In the genomic region with DNA sequence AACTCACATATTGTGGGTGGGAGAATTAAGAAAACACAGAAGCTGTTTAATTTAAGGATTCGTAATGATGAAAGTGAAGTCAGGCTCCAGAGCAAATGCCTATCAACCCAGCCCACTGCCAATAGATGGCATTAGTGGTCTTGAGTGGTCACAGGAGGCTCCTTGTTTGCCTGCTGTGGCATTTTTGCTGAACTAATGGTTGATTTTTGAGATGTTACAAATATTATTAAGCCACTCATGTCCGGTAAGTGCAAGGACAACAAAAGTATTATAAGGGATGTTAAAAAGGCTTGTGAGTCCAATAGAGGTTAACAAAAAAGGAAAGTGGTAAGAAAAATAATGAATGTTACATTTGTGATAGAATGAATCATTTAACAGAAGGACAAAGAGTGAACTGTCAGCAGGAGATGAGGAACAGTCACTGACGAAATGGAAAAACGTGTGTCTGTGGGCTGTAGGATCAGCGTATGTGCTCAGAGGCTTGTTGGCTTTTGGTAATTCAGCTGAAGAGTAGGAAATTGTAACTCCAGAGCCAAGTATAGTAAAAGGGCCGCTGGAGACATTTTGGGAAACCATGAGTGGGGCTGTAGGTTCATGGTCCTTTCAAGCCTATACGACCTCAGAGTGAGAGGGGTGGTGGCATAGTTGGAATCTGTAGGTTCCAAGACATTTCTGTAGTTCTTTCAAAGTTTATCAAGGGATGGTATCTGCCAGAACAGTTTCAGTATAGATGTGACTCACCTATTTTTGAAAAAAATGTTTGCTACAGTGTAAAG, we compare ENCODE assay signal across 13 cellular contexts. TPM values are rescaled to one million over a fixed set of nuclear protein-coding genes. Genes with fewer than 3 reads are reported as not detected.
A peak's percentile ranks its signal among the peaks of the same experiment; 100 is the strongest.
DNase-seq lines count a peak whose midpoint lies in the region; ATAC-seq, FAIRE-seq and TF ChIP-seq lines count a peak whose summit lies in the region.
"Had no signal": no experiment of that assay in that cellular context is flagged by ENCODE, and none has a peak within 500 bp of the region (broad histone marks: within the 10 kb centered on the region; RNA-seq: fewer than 3 reads in every experiment).

No MANE protein-coding gene starts in this region.

- H3K79me2 ChIP-seq in osteoblast (ENCODE audit: insufficient read depth, low read length), result peaks cover 24% of the 10 kb centered on the region
- H3K79me2 ChIP-seq in HepG2 (ENCODE audit: insufficient read depth, low read length), result no peaks in the 10 kb centered on the region

- TF ChIP-seq EP300 in HepG2 (IDR thresholded peaks at IDR 0.05; ENCODE audit: low read depth in 2 of 2, low read length in 2 of 2) (no peak), HepG2 (CRISPR knock-in tag; IDR thresholded peaks at IDR 0.05; ENCODE audit: borderline replicate concordance) (no peak)

- intact Hi-C loops in CD4-positive, alpha-beta memory T cell (cut with micrococcal nuclease), result loop anchor here (5.0 kb wide), 1 partner anchor 125 kb away; no protein-coding TSS in a partner anchor
- intact Hi-C loops in HepG2 (cut with micrococcal nuclease; ENCODE audit: unreplicated experiment), result loop anchor here (5.0 to 10.0 kb wide), 2 partner anchors 60 to 88 kb away; a partner anchor contains a TSS

- peaks cover 54% of the 10 kb centered on the region for H3K36me3 ChIP-seq in CD4-positive, alpha-beta memory T cell (ENCODE audit: insufficient read depth, low read length)
- H3K36me3 ChIP-seq in osteoblast (ENCODE audit: insufficient read depth, low read length) (peaks cover 43% of the 10 kb centered on the region), HepG2 (replicated peaks in 1 of 2; ENCODE audit: control insufficient read depth in 1 of 2, insufficient read depth in 2 of 2, low read length in 2 of 2) (peaks cover 12 to 62% of the 10 kb centered on the region in 2 experiments)

- no peaks in the 10 kb centered on the region for H3K27me3 Mint-ChIP-seq in CD4-positive, alpha-beta memory T cell

- H3K9me3 Mint-ChIP-seq in CD4-positive, alpha-beta memory T cell, result no peaks in the 10 kb centered on the region
- H3K9me3 Mint-ChIP-seq in activated naive CD4-positive, alpha-beta T cell treated with anti-CD3 and anti-CD28 coated beads, Interleukin-2, amount 50 U/mL, for 72 hours, result no peaks in the 10 kb centered on the region
- H3K9me3 Mint-ChIP-seq: HFFc6 had no signal

- no peak overlapping the region for H3K4me3 Mint-ChIP-seq in CD4-positive, alpha-beta memory T cell
- H3K4me3 Mint-ChIP-seq: HFFc6 had no signal

- WGBS in HepG2 (ENCODE audit: low lambda C conversion rate), result 98% methylated on average over 7 of the region's 7 CpGs

- no peak for TF ChIP-seq RAD21 in HepG2 (CRISPR knock-in tag; IDR thresholded peaks at IDR 0.05)

- TF ChIP-seq POLR2A in HepG2 (IDR thresholded peaks at IDR 0.05; ENCODE audit: insufficient read depth in 1 of 2, low read depth in 2 of 2, low read length in 2 of 2), result no peak

- no peak overlapping the region for H3K4me2 ChIP-seq in osteoblast (ENCODE audit: insufficient read depth, low read length)
- no peak overlapping the region for H3K4me2 ChIP-seq in HepG2 (ENCODE audit: low read depth, low read length)

- POLR2A ChIA-PET in CD4-positive, alpha-beta memory T cell (lab: Charles Lee; ENCODE audit: partially characterized antibody), result interaction anchor here (3.1 kb wide), 1 partner anchor 11 kb away, joined by 31 read pairs; a partner anchor contains a TSS
- POLR2A ChIA-PET in HepG2 (lab: Yijun Ruan, JAX), result no interaction called here

- CTCF ChIA-PET in CD4-positive, alpha-beta memory T cell (lab: Charles Lee; ENCODE audit: partially characterized antibody), result interaction anchor here (3.0 kb wide), 1 partner anchor 11 kb away, joined by 48 read pairs; a partner anchor contains a TSS
- CTCF ChIA-PET in HepG2 (lab: Yijun Ruan, JAX; ENCODE audit: low intra/inter-chr PET ratio, low total read pairs), result no interaction called here

- no peak for FAIRE-seq in HepG2 (lab: Jason Lieb, UNC)
- FAIRE-seq: pancreas had no signal

- TF ChIP-seq CTCF in osteoblast (IDR thresholded peaks at IDR 0.05; ENCODE audit: extremely low read depth, low read depth, low read length) (no peak), HepG2 (CRISPR knock-in tag; IDR thresholded peaks at IDR 0.05) (no peak)

- ATAC-seq in HG02870 (IDR thresholded peaks at IDR 0.05; ENCODE audit: unreplicated experiment) (peak; percentile 51), HG03135 (IDR thresholded peaks at IDR 0.05; ENCODE audit: unreplicated experiment) (no peak), HepG2 (no peak), GM18858 (IDR thresholded peaks at IDR 0.05; ENCODE audit: unreplicated experiment) (no peak), HG02678 (IDR thresholded peaks at IDR 0.05; ENCODE audit: unreplicated experiment) (no peak)
- ATAC-seq in activated naive CD4-positive, alpha-beta T cell treated with anti-CD3 and anti-CD28 coated beads, Interleukin-2, amount 50 U/mL, for 72 hours, result peak; percentile 83 to 84
- ATAC-seq: pancreas had no signal

- no peak for DNase-seq in CD4-positive, alpha-beta memory T cell
- peak; percentile 28 to 62 for DNase-seq in activated naive CD4-positive, alpha-beta T cell treated with anti-CD3 and anti-CD28 coated beads, Interleukin-2, amount 50 U/mL, for 72 hours (ENCODE audit: low spot score in 2 of 2)
- DNase-seq in osteoblast (ENCODE audit: insufficient read length, low spot score, missing footprints) (no peak), HepG2 (ENCODE audit: low spot score) (no peak)
- DNase-seq: HFFc6, NCI-H1930, pancreas, tibial artery had no signal

- peak overlapping the region; percentile 0 to 72 (median 36) for H3K27ac Mint-ChIP-seq in CD4-positive, alpha-beta memory T cell
- H3K27ac Mint-ChIP-seq in activated naive CD4-positive, alpha-beta T cell treated with anti-CD3 and anti-CD28 coated beads, Interleukin-2, amount 50 U/mL, for 72 hours, result peak overlapping the region; percentile 80 to 82
- H3K27ac Mint-ChIP-seq: HFFc6 had no signal

- in situ Hi-C loops in HepG2 (cut with HindIII; ENCODE audit: extremely low pct_ligation_motif_present, low pct_unique_long_range_greater_than_20kb), result no loop called here

- H3K4me1 Mint-ChIP-seq in CD4-positive, alpha-beta memory T cell, result peaks cover 38 to 57% (median 46%) of the 10 kb centered on the region in 4 donors

- no peaks in the 10 kb centered on the region for H3K9me3 ChIP-seq in CD4-positive, alpha-beta memory T cell (ENCODE audit: control insufficient read depth in 1 of 2, low read length in 2 of 2)
- H3K9me3 ChIP-seq in osteoblast (ENCODE audit: low read depth, low read length), result no peaks in the 10 kb centered on the region
- no peaks in the 10 kb centered on the region for H3K9me3 ChIP-seq in HepG2 (ENCODE audit: low read length)
- H3K9me3 ChIP-seq: pancreas, tibial artery had no signal

- H3K9ac ChIP-seq in HepG2 (ENCODE audit: insufficient read depth, low read depth, low read length), result no peak overlapping the region

- H3K36me3 Mint-ChIP-seq in CD4-positive, alpha-beta memory T cell, result peaks cover 67 to 87% of the 10 kb centered on the region in 2 donors
- H3K36me3 Mint-ChIP-seq in activated naive CD4-positive, alpha-beta T cell treated with anti-CD3 and anti-CD28 coated beads, Interleukin-2, amount 50 U/mL, for 72 hours, result peaks cover 36 to 76% of the 10 kb centered on the region in 2 donors

- no peaks in the 10 kb centered on the region for H3K27me3 ChIP-seq in CD4-positive, alpha-beta memory T cell (ENCODE audit: insufficient read depth, low read length)
- H3K27me3 ChIP-seq in osteoblast (ENCODE audit: insufficient read depth, low read length) (no peaks in the 10 kb centered on the region), HepG2 (ENCODE audit: control insufficient read depth in 1 of 2, insufficient read depth in 2 of 2, low read length in 2 of 2) (no peaks in the 10 kb centered on the region)
- H3K27me3 ChIP-seq: pancreas, tibial artery had no signal

- no peak overlapping the region for H3K27ac ChIP-seq in CD4-positive, alpha-beta memory T cell (ENCODE audit: low read depth, low read length)
- peak overlapping the region; percentile 19 for H3K27ac ChIP-seq in osteoblast (ENCODE audit: low read depth, low read length)
- no peak overlapping the region for H3K27ac ChIP-seq in HepG2 (ENCODE audit: extremely low read length, insufficient read depth, low read length)
- H3K27ac ChIP-seq: C4-2B, tibial artery had no signal

- no peak overlapping the region for H3K4me3 ChIP-seq in CD4-positive, alpha-beta memory T cell (ENCODE audit: low read length in 2 of 2)
- H3K4me3 ChIP-seq in osteoblast (ENCODE audit: insufficient read depth, low read length) (no peak overlapping the region), HepG2 (replicated peaks in 1 of 3; ENCODE audit: insufficient read depth in 1 of 3, low read depth in 2 of 3, low read length in 3 of 3) (no peak overlapping the region)
- H3K4me3 ChIP-seq: pancreas, tibial artery had no signal

- no TSS peak for BruUV-seq in HepG2 (replicated peaks; lab: Mats Ljungman, UMichigan)

- H4K20me1 ChIP-seq in osteoblast (ENCODE audit: insufficient read depth, low read length) (peaks cover 12% of the 10 kb centered on the region), HepG2 (ENCODE audit: insufficient read depth, low read length) (no peaks in the 10 kb centered on the region)

- H2AFZ ChIP-seq in osteoblast (ENCODE audit: low read length) (no peak overlapping the region), HepG2 (ENCODE audit: low read length) (no peak overlapping the region)

- peaks cover 21% of the 10 kb centered on the region for H3K4me1 ChIP-seq in CD4-positive, alpha-beta memory T cell (ENCODE audit: insufficient read depth, low read length)
- H3K4me1 ChIP-seq in osteoblast (ENCODE audit: insufficient read depth, low read length) (peaks cover 6% of the 10 kb centered on the region), HepG2 (ENCODE audit: insufficient read depth, low read length) (peaks cover 19% of the 10 kb centered on the region)

RNA-seq across cellular contexts. Expression of a gene that starts 11.2 kb away (rescaled TPM):
- total RNA-seq in CD4-positive, alpha-beta memory T cell, result 10 to 100 TPM; 61.7 to 63.2 TPM
- polyA plus RNA-seq in CD4-positive, alpha-beta memory T cell, result 10 to 100 TPM; 13.6 to 40.8 TPM
- total RNA-seq in activated naive CD4-positive, alpha-beta T cell treated with anti-CD3 and anti-CD28 coated beads, Interleukin-2, amount 50 U/mL, for 72 hours, result 10 to 100 TPM; 40.8 to 49.8 TPM
- 60.8 and 62.2 TPM in 2 replicates for total RNA-seq in osteoblast
- total RNA-seq in HepG2 (2016; rRNA removed; fragmentation: Illumina TruSeq; extraction: Trizol), result 28.8 and 31.4 TPM in 2 replicates
- 3.0 and 4.6 TPM in 2 replicates for total RNA-seq in HepG2 (2016; cell fraction: cytosol; rRNA removed; fragmentation: Illumina TruSeq; extraction: Trizol; ENCODE audit: low read depth)
- total RNA-seq in HepG2 (2016; cell fraction: insoluble cytoplasmic fraction; rRNA removed; fragmentation: Illumina TruSeq; extraction: Trizol), result 27.1 and 28.3 TPM in 2 replicates
- total RNA-seq in HepG2 (2016; cell fraction: membrane; rRNA removed; fragmentation: Illumina TruSeq; extraction: Trizol), result 5.9 and 6.3 TPM in 2 replicates
- 26.1 and 28.1 TPM in 2 replicates for total RNA-seq in HepG2 (2016; cell fraction: nucleus; rRNA removed; fragmentation: Illumina TruSeq; extraction: Trizol)
- 8.5 and 10.0 TPM in 2 replicates for polyA plus RNA-seq in HepG2 (2011; rRNA removed)
- polyA plus RNA-seq in HepG2 (2011; cell fraction: cytosol; rRNA removed), result 4.8 and 7.4 TPM in 2 replicates
- polyA plus RNA-seq in HepG2 (2011; cell fraction: nucleus; rRNA removed), result 7.8 and 7.9 TPM in 2 replicates
- 2.2 and 3.3 TPM in 2 replicates for polyA plus RNA-seq in HepG2 (2012)
- polyA plus RNA-seq in HepG2 (2016; cell fraction: cytosol; fragmentation: Illumina TruSeq; extraction: Trizol; ENCODE audit: low read depth), result 0.65 and 0.66 TPM in 2 replicates
- 8.3 and 9.0 TPM in 2 replicates for polyA plus RNA-seq in HepG2 (2016; cell fraction: insoluble cytoplasmic fraction; fragmentation: Illumina TruSeq; extraction: Trizol; ENCODE audit: low read depth)
- polyA plus RNA-seq in HepG2 (2016; cell fraction: membrane; fragmentation: Illumina TruSeq; extraction: Trizol; ENCODE audit: low read depth), result 1.0 and 1.9 TPM in 2 replicates
- 17.0 and 18.1 TPM in 2 replicates for polyA plus RNA-seq in HepG2 (2016; cell fraction: nucleus; fragmentation: Illumina TruSeq; extraction: Trizol; ENCODE audit: insufficient read depth, low read depth)
- 33.6 and 104 TPM in 2 replicates for polyA minus RNA-seq in HepG2 (2011; rRNA and poly(A)+ RNA removed; ENCODE audit: low replicate concordance)
- polyA minus RNA-seq in HepG2 (2011; cell fraction: cytosol; rRNA and poly(A)+ RNA removed), result 23.4 and 30.6 TPM in 2 replicates
- polyA minus RNA-seq in HepG2 (2011; cell fraction: nucleus; rRNA and poly(A)+ RNA removed), result 17.0 and 19.1 TPM in 2 replicates

RNA-seq across cellular contexts. Expression of a gene that starts 43.7 kb away (rescaled TPM):
- total RNA-seq in CD4-positive, alpha-beta memory T cell, result 1 to 10 TPM; 3.6 to 4.3 TPM
- polyA plus RNA-seq in CD4-positive, alpha-beta memory T cell, result 1 to 10 TPM; 1.3 to 2.5 TPM
- 1 to 10 TPM; 2.0 to 2.9 TPM for total RNA-seq in activated naive CD4-positive, alpha-beta T cell treated with anti-CD3 and anti-CD28 coated beads, Interleukin-2, amount 50 U/mL, for 72 hours
- total RNA-seq in osteoblast, result 1.1 and 1.5 TPM in 2 replicates
- total RNA-seq in HepG2 (2016; rRNA removed; fragmentation: Illumina TruSeq; extraction: Trizol), result 0.18 and 0.31 TPM in 2 replicates
- total RNA-seq in HepG2 (2016; cell fraction: cytosol; rRNA removed; fragmentation: Illumina TruSeq; extraction: Trizol; ENCODE audit: low read depth), result 0.30 and 0.44 TPM in 2 replicates
- total RNA-seq in HepG2 (2016; cell fraction: insoluble cytoplasmic fraction; rRNA removed; fragmentation: Illumina TruSeq; extraction: Trizol), result 0.17 and 0.22 TPM in 2 replicates
- 0.19 and 0.24 TPM in 2 replicates for total RNA-seq in HepG2 (2016; cell fraction: membrane; rRNA removed; fragmentation: Illumina TruSeq; extraction: Trizol)
- 0.44 and 0.71 TPM in 2 replicates for total RNA-seq in HepG2 (2016; cell fraction: nucleus; rRNA removed; fragmentation: Illumina TruSeq; extraction: Trizol)
- polyA plus RNA-seq in HepG2 (2011; rRNA removed), result 1.3 and 1.4 TPM in 2 replicates
- 0.81 and 1.0 TPM in 2 replicates for polyA plus RNA-seq in HepG2 (2011; cell fraction: cytosol; rRNA removed)
- polyA plus RNA-seq in HepG2 (2011; cell fraction: nucleus; rRNA removed), result 2.5 and 2.7 TPM in 2 replicates
- 0.99 and 1.1 TPM in 2 replicates for polyA plus RNA-seq in HepG2 (2012)
- polyA plus RNA-seq in HepG2 (2016; cell fraction: cytosol; fragmentation: Illumina TruSeq; extraction: Trizol; ENCODE audit: low read depth), result 0.06 and 0.09 TPM in 2 replicates
- polyA plus RNA-seq in HepG2 (2016; cell fraction: insoluble cytoplasmic fraction; fragmentation: Illumina TruSeq; extraction: Trizol; ENCODE audit: low read depth), result 0.24 and 0.43 TPM in 2 replicates
- 0.18 and 0.35 TPM in 2 replicates for polyA plus RNA-seq in HepG2 (2016; cell fraction: membrane; fragmentation: Illumina TruSeq; extraction: Trizol; ENCODE audit: low read depth)
- polyA plus RNA-seq in HepG2 (2016; cell fraction: nucleus; fragmentation: Illumina TruSeq; extraction: Trizol; ENCODE audit: insufficient read depth, low read depth), result 1.3 TPM in 2 replicates
- polyA minus RNA-seq in HepG2 (2011; rRNA and poly(A)+ RNA removed; ENCODE audit: low replicate concordance), result 0.51 and 0.80 TPM in 2 replicates
- polyA minus RNA-seq in HepG2 (2011; cell fraction: cytosol; rRNA and poly(A)+ RNA removed), result not detected in 2 replicates
- polyA minus RNA-seq in HepG2 (2011; cell fraction: nucleus; rRNA and poly(A)+ RNA removed), result 0.90 and 1.5 TPM in 2 replicates

RNA-seq across cellular contexts. Expression of a gene that starts 58.3 kb away (rescaled TPM):
- total RNA-seq in CD4-positive, alpha-beta memory T cell, result 10 to 100 TPM; 23.8 to 28.3 TPM
- polyA plus RNA-seq in CD4-positive, alpha-beta memory T cell, result 10 to 100 TPM; 36.3 to 37.8 TPM
- 10 to 100 TPM; 40.7 to 82.2 TPM for total RNA-seq in activated naive CD4-positive, alpha-beta T cell treated with anti-CD3 and anti-CD28 coated beads, Interleukin-2, amount 50 U/mL, for 72 hours
- total RNA-seq in osteoblast (30.6 and 30.8 TPM in 2 replicates), HepG2 (2016; rRNA removed; fragmentation: Illumina TruSeq; extraction: Trizol) (22.8 and 33.5 TPM in 2 replicates)
- total RNA-seq in HepG2 (2016; cell fraction: cytosol; rRNA removed; fragmentation: Illumina TruSeq; extraction: Trizol; ENCODE audit: low read depth), result 8.4 and 10.9 TPM in 2 replicates
- 22.6 and 32.8 TPM in 2 replicates for total RNA-seq in HepG2 (2016; cell fraction: insoluble cytoplasmic fraction; rRNA removed; fragmentation: Illumina TruSeq; extraction: Trizol)
- total RNA-seq in HepG2 (2016; cell fraction: membrane; rRNA removed; fragmentation: Illumina TruSeq; extraction: Trizol), result 15.6 and 18.7 TPM in 2 replicates
- 11.8 and 11.9 TPM in 2 replicates for total RNA-seq in HepG2 (2016; cell fraction: nucleus; rRNA removed; fragmentation: Illumina TruSeq; extraction: Trizol)
- 7.6 and 10.1 TPM in 2 replicates for polyA plus RNA-seq in HepG2 (2011; rRNA removed)
- 4.1 and 7.6 TPM in 2 replicates for polyA plus RNA-seq in HepG2 (2011; cell fraction: cytosol; rRNA removed)
- 2.0 and 3.2 TPM in 2 replicates for polyA plus RNA-seq in HepG2 (2011; cell fraction: nucleus; rRNA removed)
- polyA plus RNA-seq in HepG2 (2012), result 11.9 and 13.6 TPM in 2 replicates
- 12.0 and 17.8 TPM in 2 replicates for polyA plus RNA-seq in HepG2 (2016; cell fraction: cytosol; fragmentation: Illumina TruSeq; extraction: Trizol; ENCODE audit: low read depth)
- polyA plus RNA-seq in HepG2 (2016; cell fraction: insoluble cytoplasmic fraction; fragmentation: Illumina TruSeq; extraction: Trizol; ENCODE audit: low read depth), result 34.7 and 35.9 TPM in 2 replicates
- polyA plus RNA-seq in HepG2 (2016; cell fraction: membrane; fragmentation: Illumina TruSeq; extraction: Trizol; ENCODE audit: low read depth), result 13.6 and 15.9 TPM in 2 replicates
- 15.2 and 15.8 TPM in 2 replicates for polyA plus RNA-seq in HepG2 (2016; cell fraction: nucleus; fragmentation: Illumina TruSeq; extraction: Trizol; ENCODE audit: insufficient read depth, low read depth)
- polyA minus RNA-seq in HepG2 (2011; rRNA and poly(A)+ RNA removed; ENCODE audit: low replicate concordance), result 3.1 and 9.5 TPM in 2 replicates
- polyA minus RNA-seq in HepG2 (2011; cell fraction: cytosol; rRNA and poly(A)+ RNA removed), result 4.9 and 7.2 TPM in 2 replicates
- 3.9 and 6.2 TPM in 2 replicates for polyA minus RNA-seq in HepG2 (2011; cell fraction: nucleus; rRNA and poly(A)+ RNA removed)

Comparison
In these comparisons a context has a peak if more than half of its experiments do, and no peak if none do; other contexts are left out.
1. DNase-seq: peak in activated naive CD4-positive, alpha-beta T cell treated with anti-CD3 and anti-CD28 coated beads, Interleukin-2, amount 50 U/mL, for 72 hours (2 of 2); none in CD4-positive, alpha-beta memory T cell (0 of 5), osteoblast (single experiment) and HepG2 (single experiment).
2. ATAC-seq: peak in HG02870 (single experiment) and activated naive CD4-positive, alpha-beta T cell treated with anti-CD3 and anti-CD28 coated beads, Interleukin-2, amount 50 U/mL, for 72 hours (2 of 2); none in HG03135 (single experiment), HepG2 (single experiment), GM18858 (single experiment) and HG02678 (single experiment).